In genomic region chr20:51402201-51402600, GRCh38 we compare ENCODE assay signal across 11 cellular contexts.
DNase-seq lines count a peak whose midpoint lies in the region; ATAC-seq, FAIRE-seq and TF ChIP-seq lines count a peak whose summit lies in the region.
"Had no signal": no experiment of that assay in that cellular context is flagged by ENCODE, and none has a peak within 500 bp of the region (broad histone marks: within the 10 kb centered on the region; RNA-seq: fewer than 3 reads in every experiment).

No MANE protein-coding gene starts in this region.

- BruUV-seq in A673 (replicated peaks; lab: Mats Ljungman, UMichigan), result no TSS peak

- no peak for TF ChIP-seq POLR2A in GM18505 (IDR thresholded peaks at IDR 0.05; ENCODE audit: borderline replicate concordance, extremely low read depth, insufficient read depth, insufficient read length)

- DNase-seq in AG10803 (ENCODE audit: low read depth) (peak; percentile 20), globus pallidus (ENCODE audit: low spot score) (peak; percentile 25), A673 (ENCODE audit: low spot score) (no peak), frontal cortex (ENCODE audit: low spot score in 2 of 2) (no peak)
- DNase-seq in activated CD4-positive, alpha-beta T cell treated with anti-CD3 and anti-CD28 coated beads, Interleukin-2, amount 10 ng/mL, durations not matched to agents 24 days and 14 days, result peak; percentile 87
- DNase-seq: H7 had no signal

- no peak for FAIRE-seq in frontal cortex (lab: Jason Lieb, UNC)
- FAIRE-seq: bronchial epithelial cell had no signal

- no peaks in the 10 kb centered on the region for H3K27me3 Mint-ChIP-seq in activated CD4-positive, alpha-beta T cell treated with anti-CD3 and anti-CD28 coated beads, Interleukin-2, amount 10 ng/mL, durations not matched to agents 24 days and 14 days

- H3K4me1 Mint-ChIP-seq in activated CD4-positive, alpha-beta T cell treated with anti-CD3 and anti-CD28 coated beads, Interleukin-2, amount 10 ng/mL, durations not matched to agents 24 days and 14 days, result peaks cover 86% of the 10 kb centered on the region

- ATAC-seq in HG03280 (IDR thresholded peaks at IDR 0.05; ENCODE audit: unreplicated experiment) (no peak), GM18505 (IDR thresholded peaks at IDR 0.05; ENCODE audit: unreplicated experiment) (no peak)

- H3K9me3 ChIP-seq in KOPT-K1 (ENCODE audit: insufficient read depth, low read length, poor library complexity, severe bottlenecking) (no peaks in the 10 kb centered on the region), A673 (ENCODE audit: low read depth, low read length, poor library complexity, severe bottlenecking) (no peaks in the 10 kb centered on the region)
- H3K9me3 ChIP-seq: vagina had no signal

- H3K9me3 Mint-ChIP-seq in activated CD4-positive, alpha-beta T cell treated with anti-CD3 and anti-CD28 coated beads, Interleukin-2, amount 10 ng/mL, durations not matched to agents 24 days and 14 days, result no peaks in the 10 kb centered on the region

- peaks cover 86% of the 10 kb centered on the region for H3K36me3 Mint-ChIP-seq in activated CD4-positive, alpha-beta T cell treated with anti-CD3 and anti-CD28 coated beads, Interleukin-2, amount 10 ng/mL, durations not matched to agents 24 days and 14 days (ENCODE audit: low read depth)

- intact Hi-C loops in activated CD4-positive, alpha-beta T cell treated with anti-CD3 and anti-CD28 coated beads, Interleukin-2, amount 10 ng/mL, durations not matched to agents 24 days and 14 days (cut with micrococcal nuclease), result no loop called here
- intact Hi-C loops in A673 (cut with micrococcal nuclease; ENCODE audit: unreplicated experiment), result no loop called here

- peaks cover 4% of the 10 kb centered on the region for H3K4me1 ChIP-seq in A673 (ENCODE audit: insufficient read depth, low read length, poor library complexity, severe bottlenecking)
- H3K4me1 ChIP-seq: vagina had no signal

- POLR2A ChIA-PET in A673 (lab: Charles Lee; ENCODE audit: low non-redundant PET), result no interaction called here

- H3K36me3 ChIP-seq in KOPT-K1 (ENCODE audit: insufficient read depth, low read length) (peaks cover 20% of the 10 kb centered on the region; the same call in 1 of the 2 replicates), A673 (ENCODE audit: insufficient read depth, low read length, poor library complexity, severe bottlenecking) (no peaks in the 10 kb centered on the region)
- H3K36me3 ChIP-seq: vagina had no signal

- H3K27ac Mint-ChIP-seq in activated CD4-positive, alpha-beta T cell treated with anti-CD3 and anti-CD28 coated beads, Interleukin-2, amount 10 ng/mL, durations not matched to agents 24 days and 14 days, result peak overlapping the region; percentile 97

- TF ChIP-seq CTCF in AG10803 (conservative IDR thresholded peaks at IDR 0.05; ENCODE audit: low read length), result no peak
- TF ChIP-seq CTCF in A673 (conservative IDR thresholded peaks at IDR 0.05; ENCODE audit: low read depth, low read length), result no peak

- no peaks in the 10 kb centered on the region for H3K27me3 ChIP-seq in A673 (replicated peaks; ENCODE audit: insufficient read depth, low read depth, low read length, poor library complexity)
- H3K27me3 ChIP-seq: vagina had no signal

- CTCF ChIA-PET in A673 (lab: Charles Lee), result no interaction called here

- peak overlapping the region; percentile 6 for H3K27ac ChIP-seq in KOPT-K1 (ENCODE audit: low read depth, low read length, poor library complexity, severe bottlenecking)
- no peak overlapping the region for H3K27ac ChIP-seq in A673 (ENCODE audit: low read depth, low read length, poor library complexity, severe bottlenecking)
- H3K27ac ChIP-seq: vagina had no signal

- peak overlapping the region; percentile 80 for H3K4me3 Mint-ChIP-seq in activated CD4-positive, alpha-beta T cell treated with anti-CD3 and anti-CD28 coated beads, Interleukin-2, amount 10 ng/mL, durations not matched to agents 24 days and 14 days

- H3K4me3 ChIP-seq in AG10803 (ENCODE audit: low read length) (no peak overlapping the region), A673 (ENCODE audit: low read depth, low read length, poor library complexity, severe bottlenecking) (no peak overlapping the region)
- H3K4me3 ChIP-seq: vagina had no signal

Comparison
In these comparisons a context has a peak if more than half of its experiments do, and no peak if none do; other contexts are left out.
1. DNase-seq: peak in AG10803 (single experiment), activated CD4-positive, alpha-beta T cell treated with anti-CD3 and anti-CD28 coated beads, Interleukin-2, amount 10 ng/mL, durations not matched to agents 24 days and 14 days (single experiment) and globus pallidus (single experiment); none in A673 (single experiment) and frontal cortex (0 of 2).